Comparison of ENCODE assay signal across 23 cellular contexts in genomic region chr4:3712112-3712805, GRCh38. TPM values are rescaled to one million over a fixed set of nuclear protein-coding genes. Genes with fewer than 3 reads are reported as not detected.
"Had no signal": no experiment of that assay in that cellular context is flagged by ENCODE, and none has a peak within 500 bp of the region (broad histone marks: within the 10 kb centered on the region; RNA-seq: fewer than 3 reads in every experiment).

No MANE protein-coding gene starts in this region.

- H3K27me3 ChIP-seq: brain microvascular endothelial cell, cardiac muscle cell had no signal

- H3K27ac ChIP-seq: brain microvascular endothelial cell, cardiac muscle cell, SJSA1 had no signal

- H3K36me3 ChIP-seq: brain microvascular endothelial cell, cardiac muscle cell, SJSA1 had no signal

- DNase-seq: activated CD4-positive, alpha-beta T cell treated with anti-CD3 and anti-CD28 coated beads for 4 hours; activated CD8-positive, alpha-beta memory T cell treated with anti-CD3 and anti-CD28 coated beads, Interleukin-2, amount 50 U/mL, for 4 hours; activated CD8-positive, alpha-beta T cell treated with anti-CD3 and anti-CD28 coated beads for 36 hours; activated gamma-delta T cell treated with Interleukin-2 at 50 U/mL for 16 hours; activated naive CD4-positive, alpha-beta T cell treated with anti-CD3 and anti-CD28 coated beads, Interleukin-2, amount 10 ng/mL, durations not matched to agents 7 days and 5 days; activated naive CD8-positive, alpha-beta T cell treated with anti-CD3 and anti-CD28 coated beads for 36 hours; activated T-cell treated with anti-CD3 and anti-CD28 coated beads, Interleukin-2, amount 50 U/mL, for 72 hours; brain microvascular endothelial cell; KG1; NCI-H1048; NCI-H146; NCI-H187 treated with DMSO at 0.1 percent for 48 hours; NCI-H2081 treated with DMSO at 0.1 percent for 48 hours; NCI-H2171; NCI-H2227 treated with DMSO at 0.1 percent for 48 hours; NCI-H446 treated with DMSO at 0.1 percent for 48 hours; NCI-H526; NCI-H82 had no signal

- H3K4me3 ChIP-seq: cardiac muscle cell, SJSA1 had no signal

- H3K4me1 ChIP-seq: SJSA1 had no signal

- H3K9me3 ChIP-seq: SJSA1 had no signal

- ATAC-seq: activated CD4-positive, CD25-positive, alpha-beta regulatory T cell treated with anti-CD3 and anti-CD28 coated beads, Interleukin-2, amount 50 U/mL, for 24 hours; activated CD8-positive, alpha-beta T cell treated with anti-CD3 and anti-CD28 coated beads for 36 hours; activated T-cell treated with anti-CD3 and anti-CD28 coated beads, Interleukin-2, amount 50 U/mL, for 72 hours had no signal

RNA-seq across cellular contexts. Expression of gene ADRA2C, which starts 53.9 kb away (rescaled TPM):
- total RNA-seq: activated naive CD8-positive, alpha-beta T cell treated with anti-CD3 and anti-CD28 coated beads for 36 hours; activated T-cell treated with anti-CD3 and anti-CD28 coated beads, Interleukin-2, amount 50 U/mL, for 72 hours; activated T-helper 2 cell treated with anti-CD3 and anti-CD28 coated beads, Interferon-gamma antibody, Interleukin-2, Interleukin-4, amounts not matched to agents 10 μg/mL and 5 μg/mL and 100 μg/mL, durations not matched to agents 14 hours and 24 hours and 36 hours; M059J; SJSA1 had no signal
